Comparison of ENCODE assay signal across 8 cellular contexts in genomic region chr1:91500756-91501526, GRCh38. TPM values are rescaled to one million over a fixed set of nuclear protein-coding genes. Genes with fewer than 3 reads are reported as not detected.
DNase-seq lines count a peak whose midpoint lies in the region; ATAC-seq, FAIRE-seq and TF ChIP-seq lines count a peak whose summit lies in the region.

CDC7 (plus strand) TSS chr1:91500851; CDS start chr1:91501717, 866 bp downstream.

- ATAC-seq in HG03175 (IDR thresholded peaks at IDR 0.05; ENCODE audit: unreplicated experiment): peak; percentile 84
- peak; percentile 84 to 85 for ATAC-seq in activated CD4-positive, CD25-positive, alpha-beta regulatory T cell treated with anti-CD3 and anti-CD28 coated beads, Interleukin-2, amount 50 U/mL, for 24 hours

- H3K9ac ChIP-seq in kidney (ENCODE audit: low read length in 2 of 2): peak within 1 kb of the TSS; percentile 62 to 76

- peak; percentile 70 for TF ChIP-seq POLR2A in GM18951 (IDR thresholded peaks at IDR 0.05; ENCODE audit: extremely low read depth, insufficient read depth, insufficient read length)

- DNase-seq in AG20443 (ENCODE audit: low spot score): peak; percentile 99
- peak; percentile 98 for DNase-seq in NCI-H2227 treated with DMSO at 0.1 percent for 48 hours (lab: John Stamatoyannopoulos, UW)
- DNase-seq in cerebellar nuclear complex (lab: John Stamatoyannopoulos, UW): peak; percentile 18 to 68
- peak; percentile 97 for DNase-seq in kidney
- peak; percentile 68 to 82 for DNase-seq in stimulated activated CD4-positive, alpha-beta T cell treated with anti-CD3 and anti-CD28 coated beads, Interleukin-15, amount 100 ng/mL, for 1 hour (ENCODE audit: low read depth in 1 of 2, low spot score in 1 of 2)

- no peaks in the 10 kb centered on the region for H3K9me3 ChIP-seq in kidney (ENCODE audit: control insufficient read depth in 1 of 2, low read length in 2 of 2)

- in situ Hi-C loops in GM18951 (cut with MboI; ENCODE audit: low sequenced_read_pairs, unreplicated experiment): loop anchor here (25.0 kb wide), 1 partner anchor 386 kb away; the partner anchor contains the start of gene TGFBR3

- no peak for FAIRE-seq in kidney (lab: Jason Lieb, UNC)

- intact Hi-C loops in kidney (cut with DNase I): no loop called here

- peak within 1 kb of the TSS; percentile 94 to 98 for H3K4me3 ChIP-seq in kidney (ENCODE audit: low read length in 2 of 2)

- H3K4me1 ChIP-seq in kidney (ENCODE audit: control insufficient read depth in 1 of 2, insufficient read depth in 1 of 2, low read depth in 1 of 2, low read length in 2 of 2): peaks cover 2 to 12% of the 10 kb centered on the region in 2 donors

- TF ChIP-seq CTCF in kidney (IDR thresholded peaks at IDR 0.05; ENCODE audit: borderline replicate concordance, extremely low read depth, insufficient read depth): peak; percentile 32

- peak within 1 kb of the TSS; percentile 87 to 95 for H3K27ac ChIP-seq in kidney (ENCODE audit: low read depth in 2 of 2, low read length in 2 of 2)

- no peaks in the 10 kb centered on the region for H3K36me3 ChIP-seq in kidney (ENCODE audit: control insufficient read depth in 1 of 2, insufficient read depth in 2 of 2, low read length in 2 of 2)

RNA-seq across cellular contexts. Expression of gene CDC7, which starts in this region (rescaled TPM):
- 3.2 TPM for total RNA-seq in kidney
- 1.4 TPM for polyA plus RNA-seq in kidney (ENCODE audit: insufficient read depth, low read depth, low replicate concordance)

Comparison
In these comparisons a context has a peak if more than half of its experiments do, and no peak if none do; other contexts are left out.
1. Peak in every context shown above with its lines: DNase-seq, ATAC-seq, H3K4me3 ChIP-seq and H3K27ac ChIP-seq.
2. DNase-seq: peak in every context shown above with its lines; median percentile 99 in AG20443; 98 in NCI-H2227 treated with DMSO at 0.1 percent for 48 hours; 97 in kidney; 75 in stimulated activated CD4-positive, alpha-beta T cell treated with anti-CD3 and anti-CD28 coated beads, Interleukin-15, amount 100 ng/mL, for 1 hour; 43 in cerebellar nuclear complex.